8 cellular contexts compared by ENCODE assay signal in genomic region chr7:17939670-17940301, GRCh38. TPM values are rescaled to one million over a fixed set of nuclear protein-coding genes. Genes with fewer than 3 reads are reported as not detected.
A peak's percentile ranks its signal among the peaks of the same experiment; 100 is the strongest.
DNase-seq lines count a peak whose midpoint lies in the region; ATAC-seq and TF ChIP-seq lines count a peak whose summit lies in the region.

No MANE protein-coding gene starts in this region.

- H3K9me3 Mint-ChIP-seq in natural killer cell = no peaks in the 10 kb centered on the region

- peak overlapping the region; percentile 90 for H3K9ac ChIP-seq in OCI-LY1 (ENCODE audit: low read length)

- H3K27ac ChIP-seq in OCI-LY1 (ENCODE audit: low read depth, low read length, poor library complexity, severe bottlenecking) = peak overlapping the region; percentile 78

- peak; percentile 35 for ATAC-seq in GM18873 (IDR thresholded peaks at IDR 0.05; ENCODE audit: low FRiP score, unreplicated experiment)
- peak; percentile 40 for ATAC-seq in HG03135 (IDR thresholded peaks at IDR 0.05; ENCODE audit: unreplicated experiment)
- peak; percentile 56 to 73 (median 62) for ATAC-seq in natural killer cell

- H3K36me3 Mint-ChIP-seq in natural killer cell = no peaks in the 10 kb centered on the region

- peaks cover 40% of the 10 kb centered on the region for H3K4me1 ChIP-seq in OCI-LY1 (ENCODE audit: insufficient read depth, low read length, severe bottlenecking)

- H3K79me2 ChIP-seq in OCI-LY1 (ENCODE audit: insufficient read depth, low read length) = peaks cover 50% of the 10 kb centered on the region

- peak overlapping the region; percentile 99 to 100 for H3K27ac Mint-ChIP-seq in natural killer cell

- H3K4me3 ChIP-seq in AG09309 (ENCODE audit: control insufficient read depth, low read depth, low read length) = peak overlapping the region; percentile 88
- H3K4me3 ChIP-seq in OCI-LY1 (ENCODE audit: low read depth, low read length, poor library complexity, severe bottlenecking) = peak overlapping the region; percentile 84

- no peaks in the 10 kb centered on the region for H3K9me2 ChIP-seq in OCI-LY1 (ENCODE audit: low read depth, low read length)

- TF ChIP-seq CTCF in AG09309 (IDR thresholded peaks at IDR 0.05; ENCODE audit: control insufficient read depth, insufficient read depth, low read depth, low read length, missing control alignments) (no peak), OCI-LY1 (IDR thresholded peaks at IDR 0.05; ENCODE audit: low read length) (no peak), natural killer cell (IDR thresholded peaks at IDR 0.05) (no peak)

- H3K27me3 Mint-ChIP-seq in natural killer cell (ENCODE audit: low read depth in 2 of 2) = peaks cover 0 to 2% of the 10 kb centered on the region in 2 donors

- H3K4me1 Mint-ChIP-seq in natural killer cell = peaks cover 50 to 60% of the 10 kb centered on the region in 2 donors

- peak overlapping the region; percentile 99 for H3K4me3 Mint-ChIP-seq in natural killer cell

- intact Hi-C loops in natural killer cell (cut with micrococcal nuclease) = no loop called here

- peak overlapping the region; percentile 55 for H2AFZ ChIP-seq in OCI-LY1 (ENCODE audit: low read length)

- H3F3A ChIP-seq in OCI-LY1 (ENCODE audit: insufficient read depth, low read length) = no peaks in the 10 kb centered on the region

- H3K9me3 ChIP-seq in OCI-LY1 (ENCODE audit: low read length) = no peaks in the 10 kb centered on the region

- no peaks in the 10 kb centered on the region for H3K27me3 ChIP-seq in OCI-LY1 (ENCODE audit: insufficient read depth, low read length)

- H4K20me1 ChIP-seq in OCI-LY1 (ENCODE audit: insufficient read depth, low read length) = no peaks in the 10 kb centered on the region

- DNase-seq in AG09309 (ENCODE audit: low read depth) (no peak), activated T-helper 1 cell treated with Interleukin-2 at 50 U/mL for 16 hours (ENCODE audit: low read depth) (peak; percentile 23), fibroblast of gingiva (ENCODE audit: low read depth) (peak; percentile 19), natural killer cell (peak; percentile 60), stromal cell of bone marrow (ENCODE audit: low read depth) (peak; percentile 16)

- no peaks in the 10 kb centered on the region for H3K36me3 ChIP-seq in OCI-LY1 (ENCODE audit: insufficient read depth, low read length)

- H3K4me2 ChIP-seq in OCI-LY1 (ENCODE audit: low read length) = peak overlapping the region; percentile 90

RNA-seq across cellular contexts. Expression of gene SNX13, which starts 0.5 kb away (rescaled TPM):
- 10 to 100 TPM; 34.8 to 38.5 (median 37.4) TPM for total RNA-seq in natural killer cell
